In genomic region chr3:192550356-192550755, GRCh38 we compare ENCODE assay signal across 27 cellular contexts.
"Had no signal": no experiment of that assay in that cellular context is flagged by ENCODE, and none has a peak within 500 bp of the region (broad histone marks: within the 10 kb centered on the region; RNA-seq: fewer than 3 reads in every experiment).

No MANE protein-coding gene starts in this region.

- H3K4me3 ChIP-seq: coronary artery, dorsolateral prefrontal cortex, esophagus squamous epithelium, gastrocnemius medialis, heart right ventricle, hepatocyte, left lung, lower lobe of right lung, mucosa of descending colon had no signal

- H3K36me3 ChIP-seq: esophagus squamous epithelium, gastrocnemius medialis, heart right ventricle, left lung, lower lobe of right lung had no signal

- H3K9me3 ChIP-seq: esophagus squamous epithelium, gastrocnemius medialis, mucosa of descending colon had no signal

- H3K27me3 ChIP-seq: esophagus squamous epithelium, gastrocnemius medialis, heart right ventricle, hepatocyte, left lung had no signal

- ATAC-seq: esophagus mucosa, gastrocnemius medialis, heart right ventricle, left lung, left ventricle myocardium superior, lower lobe of right lung, mucosa of descending colon had no signal

- FAIRE-seq: colon, endothelial cell of umbilical vein had no signal

- H3K4me1 ChIP-seq: esophagus squamous epithelium, gastrocnemius medialis, left lung, lower lobe of right lung had no signal

- H3K27ac ChIP-seq: coronary artery, dorsolateral prefrontal cortex, epithelial cell of prostate, esophagus squamous epithelium, gastrocnemius medialis, heart right ventricle, hepatocyte, left lung, lower lobe of right lung had no signal

- DNase-seq: dermis blood vessel endothelial cell; dorsolateral prefrontal cortex; effector CD4-positive, alpha-beta T cell; effector memory CD4-positive, alpha-beta T cell; erythroblast; esophagus squamous epithelium; foreskin fibroblast; foreskin melanocyte; gastrocnemius medialis; glutamatergic neuron; head of caudate nucleus; heart right ventricle; hypothalamus; immature natural killer cell; islet precursor cell; left cardiac atrium; left lung; left ventricle myocardium superior; lower lobe of right lung; mesenchymal stem cell; mucosa of descending colon had no signal
